In the genomic region with DNA sequence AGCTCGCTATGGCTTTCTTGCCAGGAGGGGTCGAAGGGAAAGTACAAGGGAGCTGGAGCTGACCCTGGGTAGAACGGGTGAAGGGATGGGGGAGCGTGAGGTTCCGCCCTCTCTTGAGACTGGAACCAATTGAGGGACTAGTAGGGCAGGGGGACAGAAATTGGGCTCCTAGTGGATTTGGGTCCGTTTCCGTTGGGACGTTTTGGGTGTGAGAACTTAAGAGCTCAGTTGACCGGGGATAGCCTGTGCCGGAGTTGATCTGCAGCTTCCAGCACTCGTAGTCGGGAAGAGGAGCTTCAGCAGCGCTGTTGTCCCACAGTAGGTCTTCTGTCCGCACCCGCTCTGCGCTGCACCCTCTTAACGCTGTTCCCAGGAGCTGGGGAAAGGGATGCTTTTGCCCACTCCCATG, we compare ENCODE assay signal across 8 cellular contexts. TPM values are rescaled to one million over a fixed set of nuclear protein-coding genes. Genes with fewer than 3 reads are reported as not detected.
A peak's percentile ranks its signal among the peaks of the same experiment; 100 is the strongest.
DNase-seq lines count a peak whose midpoint lies in the region; ATAC-seq and TF ChIP-seq lines count a peak whose summit lies in the region.

No MANE protein-coding gene starts in this region.

- H2AFZ ChIP-seq in KMS-11 (ENCODE audit: low read depth) (0 out of 2 replicates have a peak overlapping the region, but pooled peaks have one; percentile 34), neural progenitor cell (replicated peaks) (peak overlapping the region; percentile 79)

- H3K9ac ChIP-seq in KMS-11 (peak overlapping the region; percentile 53; the same call in 1 of the 2 replicates), neural progenitor cell (peak overlapping the region; percentile 63)

- H3K4me3 Mint-ChIP-seq in activated naive CD4-positive, alpha-beta T cell treated with anti-CD3 and anti-CD28 coated beads for 36 hours, result peak overlapping the region; percentile 91
- peak overlapping the region; percentile 97 for H3K4me3 Mint-ChIP-seq in activated T-cell treated with anti-CD3 and anti-CD28 coated beads, Interleukin-2, amount 50 U/mL, for 4 hours
- peak overlapping the region; percentile 99 for H3K4me3 Mint-ChIP-seq in neural progenitor cell

- peak; percentile 41 for DNase-seq in activated naive CD4-positive, alpha-beta T cell treated with anti-CD3 and anti-CD28 coated beads for 36 hours
- DNase-seq in activated naive CD4-positive, alpha-beta T cell (lab: John Stamatoyannopoulos, UW), result no peak
- DNase-seq in activated T-cell treated with anti-CD3 and anti-CD28 coated beads, Interleukin-2, amount 50 U/mL, for 4 hours, result no peak
- peak; percentile 48 for DNase-seq in germinal center (ENCODE audit: low spot score)
- peak; percentile 59 for DNase-seq in neural progenitor cell (ENCODE audit: low spot score)
- no peak for DNase-seq in epidermal melanocyte (ENCODE audit: insufficient read length, low spot score)
- DNase-seq in NK-92 (lab: John Stamatoyannopoulos, UW; ENCODE audit: unreplicated experiment), result no peak

- H3K9me3 ChIP-seq in neural progenitor cell (ENCODE audit: low read depth), result no peaks in the 10 kb centered on the region

- ATAC-seq in activated T-cell treated with anti-CD3 and anti-CD28 coated beads, Interleukin-2, amount 50 U/mL, for 4 hours, result peak; percentile 27 to 36

- H3K36me3 ChIP-seq in KMS-11 (ENCODE audit: insufficient read depth), result no peaks in the 10 kb centered on the region
- H3K36me3 ChIP-seq in neural progenitor cell, result no peaks in the 10 kb centered on the region

- H3K27ac ChIP-seq in KMS-11 (no peak overlapping the region), neural progenitor cell (no peak overlapping the region)

- CTCF ChIA-PET in activated naive CD4-positive, alpha-beta T cell treated with anti-CD3 and anti-CD28 coated beads for 36 hours (lab: Charles Lee), result interaction anchor here (0.6 to 3.8 kb wide), 15 partner anchors 9 to 218 kb away, joined by 3 to 38 read pairs (median 4); no protein-coding TSS in a partner anchor

- H3K27ac Mint-ChIP-seq in activated naive CD4-positive, alpha-beta T cell treated with anti-CD3 and anti-CD28 coated beads for 36 hours, result peak overlapping the region; percentile 87
- peak overlapping the region; percentile 97 for H3K27ac Mint-ChIP-seq in neural progenitor cell

- peaks cover 38% of the 10 kb centered on the region for H3K4me1 Mint-ChIP-seq in activated naive CD4-positive, alpha-beta T cell treated with anti-CD3 and anti-CD28 coated beads for 36 hours (ENCODE audit: low read depth)
- peaks cover 47% of the 10 kb centered on the region for H3K4me1 Mint-ChIP-seq in activated T-cell treated with anti-CD3 and anti-CD28 coated beads, Interleukin-2, amount 50 U/mL, for 4 hours (ENCODE audit: low read depth)
- H3K4me1 Mint-ChIP-seq in neural progenitor cell, result peaks cover 50% of the 10 kb centered on the region

- TF ChIP-seq CTCF in KMS-11 (conservative IDR thresholded peaks at IDR 0.05; ENCODE audit: low read depth, low read length) (no peak), neural progenitor cell (IDR thresholded peaks at IDR 0.05) (no peak)

- no peaks in the 10 kb centered on the region for H3K9me3 Mint-ChIP-seq in activated naive CD4-positive, alpha-beta T cell treated with anti-CD3 and anti-CD28 coated beads for 36 hours
- no peaks in the 10 kb centered on the region for H3K9me3 Mint-ChIP-seq in activated T-cell treated with anti-CD3 and anti-CD28 coated beads, Interleukin-2, amount 50 U/mL, for 4 hours
- H3K9me3 Mint-ChIP-seq in neural progenitor cell, result no peaks in the 10 kb centered on the region

- no peaks in the 10 kb centered on the region for H3K27me3 Mint-ChIP-seq in activated naive CD4-positive, alpha-beta T cell treated with anti-CD3 and anti-CD28 coated beads for 36 hours (ENCODE audit: low read depth)
- H3K27me3 Mint-ChIP-seq in activated T-cell treated with anti-CD3 and anti-CD28 coated beads, Interleukin-2, amount 50 U/mL, for 4 hours (ENCODE audit: low read depth), result no peaks in the 10 kb centered on the region
- H3K27me3 Mint-ChIP-seq in neural progenitor cell (ENCODE audit: insufficient read depth, low read depth), result peaks cover 7% of the 10 kb centered on the region

- intact Hi-C loops in activated naive CD4-positive, alpha-beta T cell treated with anti-CD3 and anti-CD28 coated beads for 36 hours (cut with micrococcal nuclease), result loop anchor here (1.0 to 5.0 kb wide), 12 partner anchors 10 to 455 kb away; a partner anchor contains a TSS

- peaks cover 26% of the 10 kb centered on the region for H3K36me3 Mint-ChIP-seq in activated naive CD4-positive, alpha-beta T cell treated with anti-CD3 and anti-CD28 coated beads for 36 hours (ENCODE audit: low read depth)
- H3K36me3 Mint-ChIP-seq in activated T-cell treated with anti-CD3 and anti-CD28 coated beads, Interleukin-2, amount 50 U/mL, for 4 hours (ENCODE audit: insufficient read depth), result peaks cover 18% of the 10 kb centered on the region
- H3K36me3 Mint-ChIP-seq in neural progenitor cell, result peaks cover 22% of the 10 kb centered on the region

- H3K4me1 ChIP-seq in KMS-11 (ENCODE audit: low read depth, poor library complexity, severe bottlenecking), result no peaks in the 10 kb centered on the region
- H3K4me1 ChIP-seq in neural progenitor cell, result peaks cover 9% of the 10 kb centered on the region

- H4K20me1 ChIP-seq in KMS-11 (ENCODE audit: insufficient read depth) (no peaks in the 10 kb centered on the region), neural progenitor cell (ENCODE audit: low read depth) (peaks cover 21% of the 10 kb centered on the region)

- H3K79me2 ChIP-seq in KMS-11 (ENCODE audit: insufficient read depth, low read depth), result no peaks in the 10 kb centered on the region
- H3K79me2 ChIP-seq in neural progenitor cell (ENCODE audit: low read depth), result peaks cover 10% of the 10 kb centered on the region

- H3K4me3 ChIP-seq in KMS-11 (IDR thresholded peaks at IDR 0.05; ENCODE audit: insufficient read depth, low read depth, low read length) (no peak overlapping the region), neural progenitor cell (peak overlapping the region; percentile 73)

- H3K27me3 ChIP-seq in KMS-11 (ENCODE audit: insufficient read depth, low read depth) (no peaks in the 10 kb centered on the region), neural progenitor cell (peaks cover 22% of the 10 kb centered on the region)

- H3K4me2 ChIP-seq in KMS-11 (peak overlapping the region; percentile 36), neural progenitor cell (peak overlapping the region; percentile 86)

- H3F3A ChIP-seq in neural progenitor cell (ENCODE audit: low read depth), result no peaks in the 10 kb centered on the region

RNA-seq across cellular contexts. Expression of a gene that starts 0.5 kb away (rescaled TPM):
- total RNA-seq in activated naive CD4-positive, alpha-beta T cell treated with anti-CD3 and anti-CD28 coated beads for 36 hours, result 10 to 100 TPM; 49.3 to 56.3 TPM
- 10 to 100 TPM; 31.8 to 37.1 (median 34.6) TPM for total RNA-seq in activated T-cell treated with anti-CD3 and anti-CD28 coated beads, Interleukin-2, amount 50 U/mL, for 4 hours
- 21.2 and 48.8 TPM in 2 replicates for total RNA-seq in neural progenitor cell (ENCODE audit: low replicate concordance)

RNA-seq across cellular contexts. Expression of a gene that starts 0.7 kb away (rescaled TPM):
- total RNA-seq in activated naive CD4-positive, alpha-beta T cell treated with anti-CD3 and anti-CD28 coated beads for 36 hours, result 100 to 1,000 TPM; 162 to 172 TPM
- 100 to 1,000 TPM; 123 to 134 (median 124) TPM for total RNA-seq in activated T-cell treated with anti-CD3 and anti-CD28 coated beads, Interleukin-2, amount 50 U/mL, for 4 hours
- total RNA-seq in neural progenitor cell (ENCODE audit: low replicate concordance), result 9.8 and 30.9 TPM in 2 replicates

RNA-seq across cellular contexts. Expression of a gene that starts 2.8 kb away (rescaled TPM):
- 1 to 10 TPM; 2.2 TPM for total RNA-seq in activated naive CD4-positive, alpha-beta T cell treated with anti-CD3 and anti-CD28 coated beads for 36 hours
- 10 to 100 TPM; 10.3 to 11.5 (median 11.4) TPM for total RNA-seq in activated T-cell treated with anti-CD3 and anti-CD28 coated beads, Interleukin-2, amount 50 U/mL, for 4 hours
- total RNA-seq in neural progenitor cell (ENCODE audit: low replicate concordance), result 1.0 and 2.7 TPM in 2 replicates

RNA-seq across cellular contexts. Expression of a gene that starts 16.4 kb away (rescaled TPM):
- total RNA-seq in activated naive CD4-positive, alpha-beta T cell treated with anti-CD3 and anti-CD28 coated beads for 36 hours, result 1 to 10 TPM; 3.1 to 3.8 TPM
- total RNA-seq in activated T-cell treated with anti-CD3 and anti-CD28 coated beads, Interleukin-2, amount 50 U/mL, for 4 hours, result 1 to 10 TPM; 4.7 to 5.5 (median 5.0) TPM
- total RNA-seq in neural progenitor cell (ENCODE audit: low replicate concordance), result 4.0 and 4.8 TPM in 2 replicates

RNA-seq across cellular contexts. Expression of a gene that starts 43.9 kb away (rescaled TPM):
- 100 to 1,000 TPM; 180 to 185 TPM for total RNA-seq in activated naive CD4-positive, alpha-beta T cell treated with anti-CD3 and anti-CD28 coated beads for 36 hours
- 100 to 1,000 TPM; 117 to 127 (median 123) TPM for total RNA-seq in activated T-cell treated with anti-CD3 and anti-CD28 coated beads, Interleukin-2, amount 50 U/mL, for 4 hours
- 12.8 and 28.0 TPM in 2 replicates for total RNA-seq in neural progenitor cell (ENCODE audit: low replicate concordance)

Comparison
In these comparisons a context has a peak if more than half of its experiments do, and no peak if none do; other contexts are left out.
1. DNase-seq: peak in activated naive CD4-positive, alpha-beta T cell treated with anti-CD3 and anti-CD28 coated beads for 36 hours (single experiment), germinal center (single experiment) and neural progenitor cell (single experiment); none in activated naive CD4-positive, alpha-beta T cell (0 of 4), activated T-cell treated with anti-CD3 and anti-CD28 coated beads, Interleukin-2, amount 50 U/mL, for 4 hours (single experiment), epidermal melanocyte (single experiment) and NK-92 (single experiment).
2. Peak in every context shown above with its lines, with median percentiles within 50 percentile points of each other: H3K4me3 Mint-ChIP-seq.